ENCODE assay signal across 23 cellular contexts in the genomic region with DNA sequence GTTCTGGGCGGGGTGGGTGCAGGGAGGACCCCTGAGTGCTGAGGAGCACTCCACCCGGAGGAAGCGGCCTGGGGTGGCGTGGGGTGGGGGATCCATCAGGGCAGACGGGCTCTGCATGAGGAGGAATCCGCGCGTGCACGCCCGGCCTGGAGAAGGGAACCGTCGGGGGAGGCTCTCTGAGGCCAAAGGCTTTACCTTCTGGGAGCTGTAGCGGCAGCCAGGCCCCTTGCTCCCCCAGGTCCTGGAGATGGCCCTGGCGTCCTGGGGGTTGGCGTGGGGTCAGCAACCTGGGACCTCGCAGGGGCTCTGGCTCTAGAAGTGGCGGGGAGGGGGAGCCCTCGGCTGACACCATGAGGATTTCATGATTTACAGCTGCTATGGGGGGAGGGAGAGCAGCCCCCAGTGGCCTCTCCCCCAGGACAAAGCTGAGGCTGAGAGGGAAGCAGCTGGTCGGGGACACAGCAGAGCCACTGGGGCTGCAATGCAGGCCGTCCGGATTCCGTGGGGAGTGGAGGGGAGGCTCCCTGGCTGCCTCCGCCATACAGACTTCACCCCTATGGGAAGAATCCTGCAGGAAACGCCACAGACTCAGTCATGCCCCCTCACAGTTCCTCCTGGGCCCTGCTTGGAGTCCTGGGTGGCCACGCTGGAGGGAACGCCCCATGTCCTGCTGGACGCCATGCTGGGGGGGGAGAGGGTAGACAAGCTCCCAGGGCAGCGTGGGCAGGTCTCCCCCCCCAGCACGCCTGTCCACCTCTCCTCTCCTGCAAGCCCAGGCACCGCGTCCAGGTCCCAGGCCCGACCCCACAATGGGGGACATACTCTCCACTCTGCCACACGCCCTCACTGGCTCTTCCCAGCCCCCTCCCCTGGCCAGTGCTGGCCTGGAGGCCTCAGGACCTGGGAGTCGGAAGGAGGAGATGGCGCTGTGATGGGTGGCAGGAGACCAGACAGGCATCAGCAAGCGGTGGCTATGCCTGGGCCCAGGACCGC.
DNase-seq lines count a peak whose midpoint lies in the region; ATAC-seq and TF ChIP-seq lines count a peak whose summit lies in the region.
"Had no signal": no experiment of that assay in that cellular context is flagged by ENCODE, and none has a peak within 500 bp of the region (broad histone marks: within the 10 kb centered on the region; RNA-seq: fewer than 3 reads in every experiment).

No MANE protein-coding gene starts in this region.

- H3K9ac ChIP-seq in BLaER1 treated with 17β-estradiol and CSF1 and Interleukin-3, amounts not matched to agents 10 nM and 100 nM, result peak overlapping the region in 9 of 11 experiments; percentile 0 to 56 (median 33); a peak in 12 of 22 replicates
- peak overlapping the region in 1 of 3 donors; percentile 33 for H3K9ac ChIP-seq in skeletal muscle tissue (ENCODE audit: low read depth in 1 of 3, low read length in 3 of 3)

- intact Hi-C loops in activated CD4-positive, alpha-beta T cell treated with anti-CD3 and anti-CD28 coated beads for 36 hours (cut with DNase I, micrococcal nuclease), result no loop called here
- intact Hi-C loops in sciatic nerve (cut with DNase I), result no loop called here

- H3K36me3 ChIP-seq in BLaER1 treated with 17β-estradiol and CSF1 and Interleukin-3, amounts not matched to agents 10 nM and 100 nM, result peaks cover 0 to 47% (median 11%) of the 10 kb centered on the region in 11 experiments; a peak in 11 of 22 replicates
- H3K36me3 ChIP-seq in WERI-Rb-1 (no peaks in the 10 kb centered on the region), skeletal muscle tissue (ENCODE audit: control insufficient read depth in 3 of 3, insufficient read depth in 3 of 3, low read length in 3 of 3) (no peaks in the 10 kb centered on the region)
- H3K36me3 ChIP-seq: adrenal gland, esophagus squamous epithelium had no signal

- peak overlapping the region; percentile 66 to 93 (median 86) for H3K4me2 ChIP-seq in BLaER1 treated with 17β-estradiol and CSF1 and Interleukin-3, amounts not matched to agents 10 nM and 100 nM

- H4K20me1 ChIP-seq in BLaER1 treated with 17β-estradiol and CSF1 and Interleukin-3, amounts not matched to agents 10 nM and 100 nM, result peaks cover 99 to 100% (median 100%) of the 10 kb centered on the region in 11 experiments

- no peaks in the 10 kb centered on the region for H3K27me3 Mint-ChIP-seq in activated CD4-positive, alpha-beta T cell treated with anti-CD3 and anti-CD28 coated beads for 36 hours
- H3K27me3 Mint-ChIP-seq: naive thymus-derived CD4-positive, alpha-beta T cell had no signal

- TF ChIP-seq CTCF in WERI-Rb-1 (IDR thresholded peaks at IDR 0.05; ENCODE audit: low read depth, low read length), result no peak

- POLR2A ChIA-PET in activated CD4-positive, alpha-beta T cell treated with anti-CD3 and anti-CD28 coated beads for 36 hours (lab: Charles Lee), result no interaction called here

- 0 out of 22 replicates have a peak, but pooled peaks cover 0 to 8% (median 0%) of the 10 kb centered on the region in 11 experiments for H3K27me3 ChIP-seq in BLaER1 treated with 17β-estradiol and CSF1 and Interleukin-3, amounts not matched to agents 10 nM and 100 nM
- no peaks in the 10 kb centered on the region for H3K27me3 ChIP-seq in WERI-Rb-1 (ENCODE audit: insufficient read depth, low read depth, severe bottlenecking)
- no peaks in the 10 kb centered on the region for H3K27me3 ChIP-seq in skeletal muscle tissue (ENCODE audit: control insufficient read depth in 3 of 3, insufficient read depth in 3 of 3, low read length in 3 of 3)
- H3K27me3 ChIP-seq: adrenal gland, esophagus squamous epithelium had no signal

- H3K9me3 ChIP-seq in BLaER1 treated with 17β-estradiol and CSF1 and Interleukin-3, amounts not matched to agents 10 nM and 100 nM (replicated peaks in 1 of 11), result no peaks in the 10 kb centered on the region
- H3K9me3 ChIP-seq in WERI-Rb-1 (ENCODE audit: severe bottlenecking), result no peaks in the 10 kb centered on the region
- H3K9me3 ChIP-seq in skeletal muscle tissue (ENCODE audit: control insufficient read depth in 3 of 3, low read length in 3 of 3), result no peaks in the 10 kb centered on the region
- H3K9me3 ChIP-seq: adrenal gland, esophagus squamous epithelium had no signal

- peak; percentile 3 for ATAC-seq in left lobe of liver
- no peak for ATAC-seq in activated CD4-positive, alpha-beta T cell treated with anti-CD3 and anti-CD28 coated beads for 36 hours
- ATAC-seq in sciatic nerve, result no peak
- ATAC-seq: naive thymus-derived CD4-positive, alpha-beta T cell had no signal

- CTCF ChIA-PET in activated CD4-positive, alpha-beta T cell treated with anti-CD3 and anti-CD28 coated beads for 36 hours (lab: Charles Lee), result no interaction called here

- no peak overlapping the region; a peak in 3 of 20 replicates for H3K4me3 ChIP-seq in BLaER1 treated with 17β-estradiol and CSF1 and Interleukin-3, amounts not matched to agents 10 nM and 100 nM
- H3K4me3 ChIP-seq in WERI-Rb-1 (ENCODE audit: low read depth, low read length) (no peak overlapping the region), skeletal muscle tissue (ENCODE audit: low read length in 3 of 3) (peak overlapping the region in 2 of 3 donors; percentile 9 to 45)
- H3K4me3 ChIP-seq: adrenal gland, lung had no signal

- peaks cover 43 to 68% (median 55%) of the 10 kb centered on the region in 10 experiments for H3K4me1 ChIP-seq in BLaER1 treated with 17β-estradiol and CSF1 and Interleukin-3, amounts not matched to agents 10 nM and 100 nM
- peaks cover 6 to 39% (median 26%) of the 10 kb centered on the region in 3 donors for H3K4me1 ChIP-seq in skeletal muscle tissue (ENCODE audit: control insufficient read depth in 3 of 3, insufficient read depth in 3 of 3, low read length in 3 of 3)
- H3K4me1 ChIP-seq: adrenal gland had no signal

- H3K4me1 Mint-ChIP-seq in activated CD4-positive, alpha-beta T cell treated with anti-CD3 and anti-CD28 coated beads for 36 hours, result peaks cover 22% of the 10 kb centered on the region

- no peak overlapping the region for H3K27ac Mint-ChIP-seq in activated CD4-positive, alpha-beta T cell treated with anti-CD3 and anti-CD28 coated beads for 36 hours
- H3K27ac Mint-ChIP-seq: immature natural killer cell had no signal

- H3K9me3 Mint-ChIP-seq in activated CD4-positive, alpha-beta T cell treated with anti-CD3 and anti-CD28 coated beads for 36 hours (ENCODE audit: low read depth), result no peaks in the 10 kb centered on the region
- H3K9me3 Mint-ChIP-seq: immature natural killer cell; naive thymus-derived CD4-positive, alpha-beta T cell had no signal

- no peaks in the 10 kb centered on the region for H3K36me3 Mint-ChIP-seq in activated CD4-positive, alpha-beta T cell treated with anti-CD3 and anti-CD28 coated beads for 36 hours (ENCODE audit: low read depth)
- H3K36me3 Mint-ChIP-seq: immature natural killer cell had no signal

- no peak overlapping the region for H3K4me3 Mint-ChIP-seq in activated CD4-positive, alpha-beta T cell treated with anti-CD3 and anti-CD28 coated beads for 36 hours
- H3K4me3 Mint-ChIP-seq: immature natural killer cell had no signal

- peak; percentile 37 for DNase-seq in WERI-Rb-1
- no peak for DNase-seq in left lobe of liver (ENCODE audit: low spot score)
- DNase-seq in hypothalamus (lab: John Stamatoyannopoulos, UW), result no peak
- no peak for DNase-seq in activated CD4-positive, alpha-beta T cell treated with anti-CD3 and anti-CD28 coated beads for 36 hours
- no peak for DNase-seq in sciatic nerve (ENCODE audit: low spot score)
- no peak for DNase-seq in Kasumi-1 (lab: John Stamatoyannopoulos, UW)
- DNase-seq: activated CD4-positive, alpha-beta T cell treated with anti-CD3 and anti-CD28 coated beads, Interleukin-2, amount 50 U/mL, for 1 hour; activated CD8-positive, alpha-beta memory T cell treated with anti-CD3 and anti-CD28 coated beads, Interleukin-2, amount 50 U/mL, for 48 hours; activated effector memory CD4-positive, alpha-beta T cell treated with anti-CD3 and anti-CD28 coated beads, Interleukin-2, amount 50 U/mL, for 16 hours; central memory CD4-positive, alpha-beta T cell; effector CD4-positive, alpha-beta T cell; esophagus squamous epithelium; head of caudate nucleus; immature natural killer cell; naive thymus-derived CD4-positive, alpha-beta T cell; NCI-H1092; NCI-H2081; SW 1271 had no signal

- no peak overlapping the region for H3K27ac ChIP-seq in BLaER1 treated with 17β-estradiol and CSF1 and Interleukin-3, amounts not matched to agents 10 nM and 100 nM
- H3K27ac ChIP-seq in WERI-Rb-1, result peak overlapping the region; percentile 9; the same call in 1 of the 2 replicates
- H3K27ac ChIP-seq in skeletal muscle tissue (ENCODE audit: low read depth, low read length), result peak overlapping the region; percentile 29
- H3K27ac ChIP-seq: adrenal gland, esophagus squamous epithelium, RWPE1 had no signal

Comparison
In these comparisons a context has a peak if more than half of its experiments do, and no peak if none do; other contexts are left out.
1. H3K27ac ChIP-seq: peak in WERI-Rb-1 (single experiment) and skeletal muscle tissue (single experiment); none in BLaER1 treated with 17β-estradiol and CSF1 and Interleukin-3, amounts not matched to agents 10 nM and 100 nM (0 of 11).
2. H3K4me3 ChIP-seq: peak in skeletal muscle tissue (2 of 3); none in BLaER1 treated with 17β-estradiol and CSF1 and Interleukin-3, amounts not matched to agents 10 nM and 100 nM (0 of 10) and WERI-Rb-1 (single experiment).